Comparison of ENCODE assay signal across 15 cellular contexts in the genomic region with DNA sequence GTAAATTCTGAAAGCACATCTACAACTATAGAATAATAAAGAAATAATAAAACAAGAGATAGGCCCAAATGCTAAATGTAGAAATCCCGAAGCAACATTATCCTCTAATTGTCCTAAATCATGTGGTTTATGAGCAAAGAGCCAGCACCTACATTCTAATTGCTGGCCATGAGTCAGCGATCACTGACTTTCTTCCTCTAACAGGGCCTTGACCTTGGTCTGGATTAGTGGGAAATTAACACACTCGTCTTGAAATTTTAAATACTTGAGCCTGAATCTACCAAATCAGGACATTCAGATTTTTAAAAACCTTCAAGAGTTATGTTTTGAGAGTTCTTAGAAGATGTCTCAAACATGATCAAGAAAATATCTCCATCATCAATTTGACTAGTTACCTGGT.
DNase-seq lines count a peak whose midpoint lies in the region; ATAC-seq and TF ChIP-seq lines count a peak whose summit lies in the region.
"Had no signal": no experiment of that assay in that cellular context is flagged by ENCODE, and none has a peak within 500 bp of the region (broad histone marks: within the 10 kb centered on the region; RNA-seq: fewer than 3 reads in every experiment).

No MANE protein-coding gene starts in this region.

- CTCF ChIA-PET in activated CD4-positive, alpha-beta memory T cell treated with anti-CD3 and anti-CD28 coated beads, Interleukin-2, amount 10 ng/mL, durations not matched to agents 7 days and 5 days (lab: Charles Lee): no interaction called here

- H3K4me1 Mint-ChIP-seq in activated T-helper 17 cell treated with anti-CD3 and anti-CD28 coated beads, Interleukin-2, amount 50 U/mL, for 72 hours: no peaks in the 10 kb centered on the region
- H3K4me1 Mint-ChIP-seq in activated CD4-positive, alpha-beta memory T cell treated with anti-CD3 and anti-CD28 coated beads, Interleukin-2, amount 10 ng/mL, durations not matched to agents 7 days and 5 days: no peaks in the 10 kb centered on the region

- no peaks in the 10 kb centered on the region for H3K27me3 Mint-ChIP-seq in activated T-helper 17 cell treated with anti-CD3 and anti-CD28 coated beads, Interleukin-2, amount 50 U/mL, for 72 hours
- no peaks in the 10 kb centered on the region for H3K27me3 Mint-ChIP-seq in activated CD4-positive, alpha-beta memory T cell treated with anti-CD3 and anti-CD28 coated beads, Interleukin-2, amount 10 ng/mL, durations not matched to agents 7 days and 5 days

- H3K27ac Mint-ChIP-seq in activated T-helper 17 cell treated with anti-CD3 and anti-CD28 coated beads, Interleukin-2, amount 50 U/mL, for 72 hours: no peak overlapping the region
- H3K27ac Mint-ChIP-seq in activated CD4-positive, alpha-beta memory T cell treated with anti-CD3 and anti-CD28 coated beads, Interleukin-2, amount 10 ng/mL, durations not matched to agents 7 days and 5 days: no peak overlapping the region

- ATAC-seq in activated T-helper 17 cell treated with anti-CD3 and anti-CD28 coated beads, Interleukin-2, amount 50 U/mL, for 72 hours (replicated peaks): no peak
- ATAC-seq: pancreas had no signal

- no peaks in the 10 kb centered on the region for H3K36me3 Mint-ChIP-seq in activated T-helper 17 cell treated with anti-CD3 and anti-CD28 coated beads, Interleukin-2, amount 50 U/mL, for 72 hours (ENCODE audit: low read depth)
- no peaks in the 10 kb centered on the region for H3K36me3 Mint-ChIP-seq in activated CD4-positive, alpha-beta memory T cell treated with anti-CD3 and anti-CD28 coated beads, Interleukin-2, amount 10 ng/mL, durations not matched to agents 7 days and 5 days (ENCODE audit: low read depth)

- TF ChIP-seq CTCF in astrocyte of the cerebellum (IDR thresholded peaks at IDR 0.05; ENCODE audit: low read depth, low read length, missing control alignments): no peak

- peak; percentile 56 for DNase-seq in ACHN
- DNase-seq in HT1080 (ENCODE audit: low read depth): peak; percentile 74
- DNase-seq in astrocyte of the cerebellum (ENCODE audit: low read depth): peak; percentile 35
- DNase-seq in iris pigment epithelial cell (ENCODE audit: low read depth): peak; percentile 80
- DNase-seq in SK-N-DZ (ENCODE audit: low spot score): no peak
- no peak for DNase-seq in activated CD4-positive, alpha-beta memory T cell treated with anti-CD3 and anti-CD28 coated beads, Interleukin-2, amount 10 ng/mL, durations not matched to agents 7 days and 5 days
- DNase-seq in GDM1 (lab: John Stamatoyannopoulos, UW): no peak
- DNase-seq: activated CD4-positive, alpha-beta T cell treated with anti-CD3 and anti-CD28 coated beads for 48 hours; activated T-cell treated with anti-CD3 and anti-CD28 coated beads, Interleukin-2, amount 50 U/mL, for 48 hours; AML-193; KG1; pancreas; stimulated activated CD4-positive, alpha-beta T cell treated with anti-CD3 and anti-CD28 coated beads, Interleukin-1b, Interleukin-23, amount 100 ng/mL, for 48 hours; T-helper 2 cell had no signal

- H3K4me3 ChIP-seq in astrocyte of the cerebellum (ENCODE audit: low read depth, low read length): no peak overlapping the region
- H3K4me3 ChIP-seq: pancreas had no signal

- in situ Hi-C loops in ACHN (cut with HindIII; ENCODE audit: low pct_ligation_motif_present, low pct_unique_long_range_greater_than_20kb, low sequenced_read_pairs): no loop called here
- in situ Hi-C loops in astrocyte of the cerebellum (cut with HindIII; ENCODE audit: low sequenced_read_pairs): no loop called here

- H3K9me3 Mint-ChIP-seq in activated T-helper 17 cell treated with anti-CD3 and anti-CD28 coated beads, Interleukin-2, amount 50 U/mL, for 72 hours: peaks cover 13% of the 10 kb centered on the region
- peaks cover 5% of the 10 kb centered on the region for H3K9me3 Mint-ChIP-seq in activated CD4-positive, alpha-beta memory T cell treated with anti-CD3 and anti-CD28 coated beads, Interleukin-2, amount 10 ng/mL, durations not matched to agents 7 days and 5 days

- H3K4me3 Mint-ChIP-seq in activated T-helper 17 cell treated with anti-CD3 and anti-CD28 coated beads, Interleukin-2, amount 50 U/mL, for 72 hours: no peak overlapping the region
- no peak overlapping the region for H3K4me3 Mint-ChIP-seq in activated CD4-positive, alpha-beta memory T cell treated with anti-CD3 and anti-CD28 coated beads, Interleukin-2, amount 10 ng/mL, durations not matched to agents 7 days and 5 days

- POLR2A ChIA-PET in activated CD4-positive, alpha-beta memory T cell treated with anti-CD3 and anti-CD28 coated beads, Interleukin-2, amount 10 ng/mL, durations not matched to agents 7 days and 5 days (lab: Charles Lee): no interaction called here

Comparison
In these comparisons a context has a peak if more than half of its experiments do, and no peak if none do; other contexts are left out.
1. DNase-seq: peak in ACHN (single experiment), HT1080 (single experiment), astrocyte of the cerebellum (single experiment) and iris pigment epithelial cell (single experiment); none in SK-N-DZ (single experiment), activated CD4-positive, alpha-beta memory T cell treated with anti-CD3 and anti-CD28 coated beads, Interleukin-2, amount 10 ng/mL, durations not matched to agents 7 days and 5 days (single experiment) and GDM1 (single experiment).